Comparison of ENCODE assay signal across 8 cellular contexts in the genomic region with DNA sequence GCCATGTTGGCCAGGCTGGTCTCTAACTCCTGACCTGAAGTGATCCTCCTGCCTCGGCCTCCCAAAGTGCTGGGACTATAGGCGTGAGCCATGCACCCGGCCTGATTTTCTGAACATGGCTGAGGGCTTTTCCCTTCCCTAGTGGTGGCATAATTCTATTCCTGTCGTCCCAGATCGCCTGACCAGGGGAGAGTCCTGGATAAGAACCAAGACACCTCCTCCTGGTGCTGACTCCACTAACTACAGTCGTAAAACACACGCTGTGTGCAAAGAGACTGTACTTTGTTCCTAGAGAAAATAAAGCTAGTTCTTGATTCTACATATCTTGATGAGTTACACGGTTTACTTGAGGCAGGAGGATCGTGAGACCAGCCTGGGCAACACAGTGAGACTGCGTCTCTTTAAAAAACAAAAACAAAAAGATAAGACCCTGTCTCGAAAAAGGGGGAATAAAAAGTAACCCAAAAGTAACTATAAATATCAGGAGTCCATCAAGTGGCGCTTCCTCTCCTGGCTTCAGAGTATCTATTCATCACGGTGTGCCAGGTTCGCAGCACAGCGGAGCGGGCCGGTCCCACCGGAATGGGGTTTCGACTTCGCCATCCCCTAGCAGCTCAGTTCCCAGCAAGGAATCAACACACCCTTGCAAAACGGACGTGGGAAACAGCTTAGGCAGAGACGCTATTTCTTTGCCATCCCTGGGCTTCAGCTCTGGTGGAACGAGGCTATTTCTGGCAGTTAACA. TPM values are rescaled to one million over a fixed set of nuclear protein-coding genes. Genes with fewer than 3 reads are reported as not detected.
DNase-seq lines count a peak whose midpoint lies in the region; ATAC-seq, FAIRE-seq and TF ChIP-seq lines count a peak whose summit lies in the region.

No MANE protein-coding gene starts in this region.

- peaks cover 45% of the 10 kb centered on the region for H3K36me3 ChIP-seq in MG63
- H3K36me3 ChIP-seq in GM12878 (ENCODE audit: control insufficient read depth in 2 of 2, insufficient read depth in 2 of 2, low read length in 1 of 2): peaks cover 4 to 22% of the 10 kb centered on the region in 2 experiments; a peak in 3 of 4 replicates
- H3K36me3 ChIP-seq in testis (ENCODE audit: low read depth, missing control alignments): no peaks in the 10 kb centered on the region

- H3K27me3 ChIP-seq in MG63 (no peaks in the 10 kb centered on the region), GM12878 (replicated peaks in 1 of 2; ENCODE audit: control insufficient read depth in 2 of 2, insufficient read depth in 2 of 2, low read length in 1 of 2) (no peaks in the 10 kb centered on the region), testis (no peaks in the 10 kb centered on the region)

- no peaks in the 10 kb centered on the region for H3K9me3 ChIP-seq in MG63
- no peaks in the 10 kb centered on the region; the same call in 2 of the 3 replicates for H3K9me3 ChIP-seq in GM12878 (replicated peaks; ENCODE audit: control insufficient read depth, insufficient read depth, low read length)
- no peaks in the 10 kb centered on the region for H3K9me3 ChIP-seq in testis

- ATAC-seq in GM12878 (peak; percentile 15), GM19328 (IDR thresholded peaks at IDR 0.05; ENCODE audit: unreplicated experiment) (no peak)

- intact Hi-C loops in GM12878 (cut with micrococcal nuclease; ENCODE audit: unreplicated experiment) (loop anchor here (5.0 kb wide), 1 partner anchor 109 kb away; no protein-coding TSS in a partner anchor), testis (cut with DNase I; ENCODE audit: low total_unique reads) (no loop called here)

- no peak for TF ChIP-seq RAD21 in GM12878 (IDR thresholded peaks at IDR 0.05; ENCODE audit: insufficient read depth, low read depth, low read length)

- no peak for TF ChIP-seq EP300 in GM12878 (IDR thresholded peaks at IDR 0.05; ENCODE audit: borderline replicate concordance in 1 of 2, control insufficient read depth in 1 of 2, low read depth in 2 of 2, low read length in 2 of 2)

- peak overlapping the region; percentile 75 for H2AFZ ChIP-seq in GM12878 (ENCODE audit: control insufficient read depth, low read depth, low read length)

- H3K27ac ChIP-seq in GM12878 (ENCODE audit: control insufficient read depth, insufficient read depth): peak overlapping the region; percentile 93
- H3K27ac ChIP-seq in testis: peak overlapping the region; percentile 81 to 92

- peak; percentile 72 for FAIRE-seq in GM12878 (lab: Jason Lieb, UNC)

- peak; percentile 38 for DNase-seq in NCI-H748 (lab: John Stamatoyannopoulos, UW; ENCODE audit: unreplicated experiment)
- DNase-seq in NCI-H748 treated with DMSO at 0.1 percent for 48 hours (lab: John Stamatoyannopoulos, UW): no peak
- peak; percentile 60 for DNase-seq in MG63
- no peak for DNase-seq in GM12878 (ENCODE audit: low read depth, low spot score)
- DNase-seq in kidney tubule cell (ENCODE audit: low spot score): peak; percentile 76
- no peak for DNase-seq in testis
- DNase-seq in pons (ENCODE audit: low spot score): no peak

- H3K79me2 ChIP-seq in GM12878 (ENCODE audit: control insufficient read depth, insufficient read depth, low read length): peaks cover 50% of the 10 kb centered on the region

- SMC1A ChIA-PET in GM12878 (lab: Charles Lee; ENCODE audit: uncharacterized antibody, unreplicated experiment): interaction anchor here (0.6 to 1.3 kb wide), 7 partner anchors 20 to 274 kb away, joined by 3 to 10 read pairs (median 3); no protein-coding TSS in a partner anchor

- H3K4me3 ChIP-seq in MG63 (peak overlapping the region; percentile 83), GM12878 (peak overlapping the region; percentile 91), testis (peak overlapping the region; percentile 98)

- in situ Hi-C loops in GM12878 (cut with MboI): no loop called here

- CTCF ChIA-PET in GM12878 (lab: Yijun Ruan, JAX): interaction anchor here (0.6 to 1.8 kb wide), 5 partner anchors 10 to 145 kb away, joined by 4 to 21 read pairs (median 8); no protein-coding TSS in a partner anchor

- no peak for TF ChIP-seq POLR2A in GM12878 (IDR thresholded peaks at IDR 0.05; ENCODE audit: low read depth, low read length)
- TF ChIP-seq POLR2A in testis (IDR thresholded peaks at IDR 0.05): no peak

- TF ChIP-seq CTCF in GM12878 (IDR thresholded peaks at IDR 0.05 in 2 of 3, conservative IDR thresholded peaks at IDR 0.05 in 1 of 3; ENCODE audit: control insufficient read depth in 2 of 3, extremely low read depth in 1 of 3, insufficient read depth in 1 of 3, low read depth in 3 of 3, low read length in 3 of 3) (peak in 2 of 3 experiments; percentile 17 to 18; a peak in 2 of 6 replicates), testis (IDR thresholded peaks at IDR 0.05) (no peak)

- H4K20me1 ChIP-seq in GM12878 (ENCODE audit: control insufficient read depth, insufficient read depth): no peaks in the 10 kb centered on the region

- WGBS in GM12878 (ENCODE audit: insufficient coverage, insufficient replicate concordance, low lambda C conversion rate, missing lambda C conversion rate): 16% methylated on average over 24 of the region's 24 CpGs
- WGBS in testis, 2 donors: 12% methylated on average over 22 to 24 of the region's 24 CpGs

- H3K4me1 ChIP-seq in GM12878 (ENCODE audit: control insufficient read depth, insufficient read depth, low read length) (peaks cover 4% of the 10 kb centered on the region), testis (peaks cover 18% of the 10 kb centered on the region)

- POLR2A ChIA-PET in GM12878 (lab: Charles Lee): interaction anchor here (0.6 to 1.9 kb wide), 5 partner anchors 16 to 76 kb away, joined by 3 to 8 read pairs (median 3); no protein-coding TSS in a partner anchor

- RAD21 ChIA-PET in GM12878 (lab: Charles Lee; ENCODE audit: unreplicated experiment): interaction anchor here (0.6 to 1.5 kb wide), 9 partner anchors 18 to 212 kb away, joined by 3 to 8 read pairs (median 5); no protein-coding TSS in a partner anchor

- peak overlapping the region; percentile 75 for H3K4me2 ChIP-seq in GM12878 (ENCODE audit: control insufficient read depth, insufficient read depth)

- BruUV-seq in GM12878 (replicated peaks; lab: Mats Ljungman, UMichigan): TSS peak; percentile 87

- peak overlapping the region; percentile 97 for H3K9ac ChIP-seq in GM12878 (ENCODE audit: control insufficient read depth, insufficient read depth, low read length)

RNA-seq across cellular contexts. Expression of gene SDF4, which starts 1.0 kb away (rescaled TPM):
- total RNA-seq in MG63 (2014; rRNA removed; shearing (Covaris generic); ENCODE audit: low replicate concordance): 93.0 and 126 TPM in 2 replicates
- total RNA-seq in GM12878 (2013; cell fraction: nucleolus; rRNA removed): 53.9 and 54.1 TPM in 2 replicates
- 43.1 and 48.7 TPM in 2 replicates for total RNA-seq in GM12878 (2014; rRNA removed)
- 25.8 and 31.8 TPM in 2 replicates for total RNA-seq in GM12878 (2014; rRNA removed; fragmentation: Illumina TruSeq; extraction: Trizol)
- 92.2 and 97.2 TPM in 2 replicates for total RNA-seq in GM12878 (2021)
- polyA plus RNA-seq in GM12878 (2011; ENCODE audit: low read depth): 16.2 TPM
- polyA plus RNA-seq in GM12878 (2011; rRNA removed): 16.4 and 28.8 TPM in 2 replicates
- 30.5 and 38.1 TPM in 2 replicates for polyA plus RNA-seq in GM12878 (2011; cell fraction: cytosol; rRNA removed)
- 93.2 and 136 TPM in 2 replicates for polyA plus RNA-seq in GM12878 (2011; cell fraction: nucleus; rRNA removed)
- polyA plus RNA-seq in GM12878 (2012): 57.3 and 60.4 TPM in 2 replicates
- 5.9 and 27.2 TPM in 2 replicates for polyA plus RNA-seq in GM12878 (2014; fragmentation: Illumina TruSeq; extraction: Trizol)
- polyA plus RNA-seq in GM12878 (2014; fragmentation: Nextera tagmentation; extraction: Ambion mirVana): 1 to 10 TPM in 1 of 2 experiments, under 1 TPM in 1; 0.44 to 2.0 TPM
- 51.5 and 65.0 TPM in 2 replicates for polyA plus RNA-seq in GM12878 (2014; rRNA removed)
- polyA plus RNA-seq in GM12878 (2016; fragmentation: Nextera tagmentation; extraction: Ambion mirVana): 10 to 100 TPM; 78.5 to 87.8 TPM
- 24.1 and 24.7 TPM in 2 replicates for polyA minus RNA-seq in GM12878 (2011; rRNA and poly(A)+ RNA removed)
- polyA minus RNA-seq in GM12878 (2011; cell fraction: cytosol; rRNA and poly(A)+ RNA removed): 15.0 and 18.9 TPM in 2 replicates
- polyA minus RNA-seq in GM12878 (2011; cell fraction: nucleus; rRNA and poly(A)+ RNA removed): 27.2 and 42.8 TPM in 2 replicates
- 100 to 1,000 TPM; 146 to 158 TPM for total RNA-seq in testis
- 167 TPM for polyA plus RNA-seq in testis (ENCODE audit: insufficient read depth, low read depth, low replicate concordance)

RNA-seq across cellular contexts. Expression of gene B3GALT6, which starts 1.2 kb away (rescaled TPM):
- total RNA-seq in MG63 (2014; rRNA removed; shearing (Covaris generic); ENCODE audit: low replicate concordance): 36.6 and 37.4 TPM in 2 replicates
- total RNA-seq in GM12878 (2013; cell fraction: nucleolus; rRNA removed): 13.9 and 14.3 TPM in 2 replicates
- total RNA-seq in GM12878 (2014; rRNA removed) (18.3 and 20.8 TPM in 2 replicates), GM12878 (2014; rRNA removed; fragmentation: Illumina TruSeq; extraction: Trizol) (6.7 and 7.8 TPM in 2 replicates), GM12878 (2021) (18.7 and 20.6 TPM in 2 replicates), testis (10 to 100 TPM; 26.1 to 37.3 TPM)
- polyA plus RNA-seq in GM12878 (2011; ENCODE audit: low read depth): 2.2 TPM
- polyA plus RNA-seq in GM12878 (2011; rRNA removed) (1.5 and 2.2 TPM in 2 replicates), GM12878 (2014; fragmentation: Illumina TruSeq; extraction: Trizol) (5.8 and 6.8 TPM in 2 replicates), GM12878 (2014; fragmentation: Nextera tagmentation; extraction: Ambion mirVana) (1 to 10 TPM in 1 of 2 experiments, under 1 TPM in 1; 0.53 to 1.6 TPM), GM12878 (2014; rRNA removed) (14.2 and 17.1 TPM in 2 replicates), GM12878 (2016; fragmentation: Nextera tagmentation; extraction: Ambion mirVana) (1 to 10 TPM; 1.1 to 1.6 TPM), testis (ENCODE audit: insufficient read depth, low read depth, low replicate concordance) (8.5 TPM)
- polyA plus RNA-seq in GM12878 (2011; cell fraction: cytosol; rRNA removed): 2.8 and 4.3 TPM in 2 replicates
- 5.4 and 7.7 TPM in 2 replicates for polyA plus RNA-seq in GM12878 (2011; cell fraction: nucleus; rRNA removed)
- 5.4 and 6.2 TPM in 2 replicates for polyA plus RNA-seq in GM12878 (2012)
- polyA minus RNA-seq in GM12878 (2011; rRNA and poly(A)+ RNA removed): 2.4 and 2.9 TPM in 2 replicates
- 1.2 and 2.7 TPM in 2 replicates for polyA minus RNA-seq in GM12878 (2011; cell fraction: cytosol; rRNA and poly(A)+ RNA removed)
- polyA minus RNA-seq in GM12878 (2011; cell fraction: nucleus; rRNA and poly(A)+ RNA removed): 12.7 and 22.7 TPM in 2 replicates

RNA-seq across cellular contexts. Expression of gene C1QTNF12, which starts 15.7 kb away (rescaled TPM):
- 0.26 TPM in 1 of 2 replicates, not detected in the other for total RNA-seq in MG63 (2014; rRNA removed; shearing (Covaris generic); ENCODE audit: low replicate concordance)
- 1.3 and 1.4 TPM in 2 replicates for total RNA-seq in GM12878 (2013; cell fraction: nucleolus; rRNA removed)
- total RNA-seq in GM12878 (2014; rRNA removed) (0.17 and 0.76 TPM in 2 replicates), GM12878 (2014; rRNA removed; fragmentation: Illumina TruSeq; extraction: Trizol) (0.37 TPM in 1 of 2 replicates, not detected in the other), GM12878 (2021) (0.96 and 1.0 TPM in 2 replicates), testis (1 to 10 TPM; 4.7 to 7.7 TPM)
- 1.9 TPM for polyA plus RNA-seq in GM12878 (2011; ENCODE audit: low read depth)
- polyA plus RNA-seq in GM12878 (2011; rRNA removed) (not detected in 2 replicates), GM12878 (2014; fragmentation: Illumina TruSeq; extraction: Trizol) (not detected in 2 replicates), GM12878 (2014; fragmentation: Nextera tagmentation; extraction: Ambion mirVana) (under 1 TPM in 1 of 2 experiments, not detected in 1; 0.31 TPM), GM12878 (2014; rRNA removed) (0.50 and 0.84 TPM in 2 replicates), GM12878 (2016; fragmentation: Nextera tagmentation; extraction: Ambion mirVana) (under 1 TPM in 1 of 2 experiments, not detected in 1; 0.20 TPM), testis (ENCODE audit: insufficient read depth, low read depth, low replicate concordance) (2.7 TPM)
- polyA plus RNA-seq in GM12878 (2011; cell fraction: cytosol; rRNA removed): 0.22 and 0.48 TPM in 2 replicates
- 4.2 and 6.9 TPM in 2 replicates for polyA plus RNA-seq in GM12878 (2011; cell fraction: nucleus; rRNA removed)
- polyA plus RNA-seq in GM12878 (2012): 3.7 and 4.4 TPM in 2 replicates
- 0.52 TPM in 1 of 2 replicates, not detected in the other for polyA minus RNA-seq in GM12878 (2011; rRNA and poly(A)+ RNA removed)
- not detected in 2 replicates for polyA minus RNA-seq in GM12878 (2011; cell fraction: cytosol; rRNA and poly(A)+ RNA removed)
- 1.1 and 1.8 TPM in 2 replicates for polyA minus RNA-seq in GM12878 (2011; cell fraction: nucleus; rRNA and poly(A)+ RNA removed)

RNA-seq across cellular contexts. Expression of gene TNFRSF4, which starts 16.9 kb away (rescaled TPM):
- not detected in 2 replicates for total RNA-seq in MG63 (2014; rRNA removed; shearing (Covaris generic); ENCODE audit: low replicate concordance)
- total RNA-seq in GM12878 (2013; cell fraction: nucleolus; rRNA removed): 8.5 and 8.7 TPM in 2 replicates
- 6.2 and 6.9 TPM in 2 replicates for total RNA-seq in GM12878 (2014; rRNA removed)
- 0.51 and 0.67 TPM in 2 replicates for total RNA-seq in GM12878 (2014; rRNA removed; fragmentation: Illumina TruSeq; extraction: Trizol)
- 6.1 and 6.5 TPM in 2 replicates for total RNA-seq in GM12878 (2021)
- polyA plus RNA-seq in GM12878 (2011; ENCODE audit: low read depth): 0.39 TPM
- polyA plus RNA-seq in GM12878 (2011; rRNA removed): 0.33 TPM in 1 of 2 replicates, not detected in the other
- polyA plus RNA-seq in GM12878 (2011; cell fraction: cytosol; rRNA removed): 0.37 and 0.75 TPM in 2 replicates
- polyA plus RNA-seq in GM12878 (2011; cell fraction: nucleus; rRNA removed): 1.3 and 1.6 TPM in 2 replicates
- 3.1 and 3.3 TPM in 2 replicates for polyA plus RNA-seq in GM12878 (2012)
- 0.24 TPM in 1 of 2 replicates, not detected in the other for polyA plus RNA-seq in GM12878 (2014; fragmentation: Illumina TruSeq; extraction: Trizol)
- under 1 TPM in 1 of 2 experiments, not detected in 1; 0.05 TPM for polyA plus RNA-seq in GM12878 (2014; fragmentation: Nextera tagmentation; extraction: Ambion mirVana)
- 6.5 and 7.3 TPM in 2 replicates for polyA plus RNA-seq in GM12878 (2014; rRNA removed)
- polyA plus RNA-seq in GM12878 (2016; fragmentation: Nextera tagmentation; extraction: Ambion mirVana): 1 to 10 TPM; 2.5 to 2.8 TPM
- not detected in 2 replicates for polyA minus RNA-seq in GM12878 (2011; rRNA and poly(A)+ RNA removed)
- not detected in 2 replicates for polyA minus RNA-seq in GM12878 (2011; cell fraction: cytosol; rRNA and poly(A)+ RNA removed)
- 0.24 and 0.67 TPM in 2 replicates for polyA minus RNA-seq in GM12878 (2011; cell fraction: nucleus; rRNA and poly(A)+ RNA removed)
- 1 to 10 TPM in 1 of 2 donors, under 1 TPM in 1; 0.87 to 1.4 TPM for total RNA-seq in testis
- 0.80 TPM for polyA plus RNA-seq in testis (ENCODE audit: insufficient read depth, low read depth, low replicate concordance)

RNA-seq across cellular contexts. Expression of gene TNFRSF18, which starts 24.4 kb away (rescaled TPM):
- total RNA-seq in MG63 (2014; rRNA removed; shearing (Covaris generic); ENCODE audit: low replicate concordance): not detected in 2 replicates
- 10.6 and 12.0 TPM in 2 replicates for total RNA-seq in GM12878 (2013; cell fraction: nucleolus; rRNA removed)
- 4.6 and 4.8 TPM in 2 replicates for total RNA-seq in GM12878 (2014; rRNA removed)
- 0.37 and 0.72 TPM in 2 replicates for total RNA-seq in GM12878 (2014; rRNA removed; fragmentation: Illumina TruSeq; extraction: Trizol)
- total RNA-seq in GM12878 (2021): 6.1 and 6.3 TPM in 2 replicates
- polyA plus RNA-seq in GM12878 (2011; ENCODE audit: low read depth): 1.9 TPM
- 2.0 and 4.5 TPM in 2 replicates for polyA plus RNA-seq in GM12878 (2011; rRNA removed)
- polyA plus RNA-seq in GM12878 (2011; cell fraction: cytosol; rRNA removed): 8.1 and 12.6 TPM in 2 replicates
- 21.6 and 27.6 TPM in 2 replicates for polyA plus RNA-seq in GM12878 (2011; cell fraction: nucleus; rRNA removed)
- polyA plus RNA-seq in GM12878 (2012): 5.4 and 5.5 TPM in 2 replicates
- 0.53 TPM in 1 of 2 replicates, not detected in the other for polyA plus RNA-seq in GM12878 (2014; fragmentation: Illumina TruSeq; extraction: Trizol)
- polyA plus RNA-seq in GM12878 (2014; fragmentation: Nextera tagmentation; extraction: Ambion mirVana): under 1 TPM in 1 of 2 experiments, not detected in 1; 0.18 TPM
- 7.0 and 7.5 TPM in 2 replicates for polyA plus RNA-seq in GM12878 (2014; rRNA removed)
- 1 to 10 TPM; 1.3 to 1.5 TPM for polyA plus RNA-seq in GM12878 (2016; fragmentation: Nextera tagmentation; extraction: Ambion mirVana)
- 1.2 and 5.0 TPM in 2 replicates for polyA minus RNA-seq in GM12878 (2011; rRNA and poly(A)+ RNA removed)
- 1.4 and 4.8 TPM in 2 replicates for polyA minus RNA-seq in GM12878 (2011; cell fraction: cytosol; rRNA and poly(A)+ RNA removed)
- 1.7 and 2.2 TPM in 2 replicates for polyA minus RNA-seq in GM12878 (2011; cell fraction: nucleus; rRNA and poly(A)+ RNA removed)
- not detected for total RNA-seq in testis
- polyA plus RNA-seq in testis (ENCODE audit: insufficient read depth, low read depth, low replicate concordance): 0.67 TPM

Comparison
In these comparisons a context has a peak if more than half of its experiments do, and no peak if none do; other contexts are left out.
1. DNase-seq: peak in NCI-H748 (single experiment), MG63 (single experiment) and kidney tubule cell (single experiment); none in NCI-H748 treated with DMSO at 0.1 percent for 48 hours (single experiment), GM12878 (single experiment), testis (single experiment) and pons (single experiment).
2. CTCF ChIP-seq: peak in GM12878 (2 of 3); none in testis (0 of 3).
3. Peak in every context shown above with its lines, with median percentiles within 50 percentile points of each other: H3K4me3 ChIP-seq.